In genomic region chr1:110872745-110873435, GRCh38 we compare ENCODE assay signal across 7 cellular contexts. TPM values are rescaled to one million over a fixed set of nuclear protein-coding genes. Genes with fewer than 3 reads are reported as not detected.
DNase-seq lines count a peak whose midpoint lies in the region; ATAC-seq, FAIRE-seq and TF ChIP-seq lines count a peak whose summit lies in the region.

TSS of gene CD53 (plus strand) at chr1:110873148. CDS start at chr1:110891409, 18,261 bp downstream.

- in situ Hi-C loops in HAP-1 (cut with MboI; ENCODE audit: low sequenced_read_pairs) = no loop called here

- TF ChIP-seq POLR2A in GM19099 (IDR thresholded peaks at IDR 0.05; ENCODE audit: extremely low read depth, insufficient read length, low read depth) = peak; percentile 80

- peaks cover 0 to 3% of the 10 kb centered on the region in 2 donors for H3K4me1 ChIP-seq in small intestine (ENCODE audit: control insufficient read depth in 2 of 2, insufficient read depth in 1 of 2, low read depth in 1 of 2, low read length in 1 of 2)
- no peaks in the 10 kb centered on the region for H3K4me1 ChIP-seq in HAP-1

- H3K27me3 Mint-ChIP-seq in T-helper 2 cell treated with Interferon-gamma antibody and Interleukin-4, amounts not matched to agents 5 μg/mL and 100 μg/mL, for 36 hours (ENCODE audit: low read depth) = no peaks in the 10 kb centered on the region

- H3K4me3 ChIP-seq in small intestine (ENCODE audit: low read depth in 1 of 2, low read length in 2 of 2) (peak within 1 kb of the TSS; percentile 39 to 48), HAP-1 (no peak within 1 kb of the TSS)

- peak; percentile 42 for DNase-seq in T-helper 2 cell treated with Interferon-gamma antibody and Interleukin-4, amounts not matched to agents 5 μg/mL and 100 μg/mL, for 36 hours (ENCODE audit: low spot score)
- peak; percentile 51 for DNase-seq in effector CD4-positive, alpha-beta T cell
- DNase-seq in small intestine (peak; percentile 49), H4 (ENCODE audit: low spot score) (no peak), HAP-1 (ENCODE audit: low spot score in 2 of 2) (no peak)

- ATAC-seq in HG03060 (IDR thresholded peaks at IDR 0.05; ENCODE audit: low read depth, unreplicated experiment) = peak; percentile 29

- no peak for FAIRE-seq in small intestine (lab: Jason Lieb, UNC)

- H3K9me3 ChIP-seq in small intestine (ENCODE audit: control insufficient read depth, low read depth) (no peaks in the 10 kb centered on the region), HAP-1 (no peaks in the 10 kb centered on the region)

- H3K4me1 Mint-ChIP-seq in T-helper 2 cell treated with Interferon-gamma antibody and Interleukin-4, amounts not matched to agents 5 μg/mL and 100 μg/mL, for 36 hours (ENCODE audit: low read depth) = peaks cover 29% of the 10 kb centered on the region

- no peaks in the 10 kb centered on the region for H3K27me3 ChIP-seq in small intestine (ENCODE audit: control insufficient read depth in 2 of 2, insufficient read depth in 2 of 2, low read length in 2 of 2)
- H3K27me3 ChIP-seq in HAP-1 (ENCODE audit: low read depth) = peaks cover 4% of the 10 kb centered on the region; the same call in 1 of the 2 replicates

- H3K4me3 Mint-ChIP-seq in T-helper 2 cell treated with Interferon-gamma antibody and Interleukin-4, amounts not matched to agents 5 μg/mL and 100 μg/mL, for 36 hours = peak within 1 kb of the TSS; percentile 99

- H3K27ac ChIP-seq in small intestine (ENCODE audit: low read depth in 1 of 2, low read length in 1 of 2) = peak within 1 kb of the TSS; percentile 75 to 92

- H3K36me3 Mint-ChIP-seq in T-helper 2 cell treated with Interferon-gamma antibody and Interleukin-4, amounts not matched to agents 5 μg/mL and 100 μg/mL, for 36 hours (ENCODE audit: low read depth) = peaks cover 44% of the 10 kb centered on the region

- WGBS in small intestine, 3 donors = 53 to 67% (median 57%) methylated on average over 9 of the region's 9 CpGs

- peaks cover 6% of the 10 kb centered on the region for H3K9me3 Mint-ChIP-seq in T-helper 2 cell treated with Interferon-gamma antibody and Interleukin-4, amounts not matched to agents 5 μg/mL and 100 μg/mL, for 36 hours

- no peaks in the 10 kb centered on the region for H3K36me3 ChIP-seq in small intestine (ENCODE audit: control insufficient read depth in 2 of 2, insufficient read depth in 2 of 2, low read length in 2 of 2)
- H3K36me3 ChIP-seq in HAP-1 (replicated peaks) = no peaks in the 10 kb centered on the region

- peak within 1 kb of the TSS; percentile 97 for H3K27ac Mint-ChIP-seq in T-helper 2 cell treated with Interferon-gamma antibody and Interleukin-4, amounts not matched to agents 5 μg/mL and 100 μg/mL, for 36 hours

RNA-seq across cellular contexts. Expression of gene CD53, which starts in this region (rescaled TPM):
- 10 to 100 TPM in 2 of 3 donors, 1 to 10 TPM in 1; 9.6 to 35.8 (median 18.9) TPM for polyA plus RNA-seq in small intestine
- total RNA-seq in H4 (2014; rRNA removed; shearing (Covaris generic)) = 0.08 and 0.35 TPM in 2 replicates

Comparison
In these comparisons a context has a peak if more than half of its experiments do, and no peak if none do; other contexts are left out.
1. DNase-seq: peak in T-helper 2 cell treated with Interferon-gamma antibody and Interleukin-4, amounts not matched to agents 5 μg/mL and 100 μg/mL, for 36 hours (single experiment), effector CD4-positive, alpha-beta T cell (single experiment) and small intestine (single experiment); none in H4 (single experiment) and HAP-1 (0 of 2).